In the genomic region with DNA sequence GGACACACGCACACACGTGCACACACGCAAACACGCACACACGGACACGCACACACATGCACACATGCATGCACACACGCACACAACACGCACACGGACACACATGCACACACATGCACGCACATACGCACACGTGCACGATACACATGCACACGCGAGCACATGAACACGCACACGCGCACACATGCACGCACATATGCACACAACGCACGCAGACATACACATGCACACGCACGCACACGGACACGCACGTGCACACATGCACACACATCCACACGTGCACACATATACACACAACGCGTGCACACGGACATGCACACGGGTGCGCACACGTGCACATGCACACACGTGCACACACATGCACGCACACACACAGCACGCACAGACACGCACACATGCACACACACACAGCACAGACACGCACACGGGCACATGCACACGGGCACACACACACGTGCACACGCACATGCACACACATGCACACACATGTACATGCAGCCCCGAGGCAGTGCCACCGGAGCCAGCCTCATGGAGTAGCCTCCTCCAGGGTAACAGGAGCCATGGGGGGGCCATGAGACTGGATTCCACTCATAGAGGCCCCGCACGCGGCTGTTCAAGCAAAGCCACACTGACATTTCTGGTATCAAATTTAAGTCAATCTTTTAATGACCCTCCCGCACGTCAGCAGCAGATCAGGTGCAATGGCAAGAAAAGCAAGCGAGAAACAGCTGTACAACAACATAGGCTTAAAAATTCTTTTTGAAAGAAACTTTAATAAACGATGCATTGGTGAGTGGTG, we compare ENCODE assay signal across 21 cellular contexts. TPM values are rescaled to one million over a fixed set of nuclear protein-coding genes. Genes with fewer than 3 reads are reported as not detected.
"Had no signal": no experiment of that assay in that cellular context is flagged by ENCODE, and none has a peak within 500 bp of the region (broad histone marks: within the 10 kb centered on the region; RNA-seq: fewer than 3 reads in every experiment).

No MANE protein-coding gene starts in this region.

- H3K27ac ChIP-seq: brain microvascular endothelial cell, esophagus squamous epithelium, tibial artery had no signal

- H3K36me3 ChIP-seq: brain microvascular endothelial cell, esophagus squamous epithelium, tibial artery had no signal

- ATAC-seq: left cardiac atrium; stimulated activated effector memory CD8-positive, alpha-beta T cell treated with anti-CD3 and anti-CD28 coated beads, Interleukin-12 subunit alpha, Interleukin-12 subunit beta, amount 100 ng/mL, for 72 hours had no signal

- H3K4me1 Mint-ChIP-seq: activated naive CD8-positive, alpha-beta T cell treated with anti-CD3 and anti-CD28 coated beads, Interleukin-2, amount 10 ng/mL, durations not matched to agents 7 days and 5 days; stimulated activated effector memory CD8-positive, alpha-beta T cell treated with anti-CD3 and anti-CD28 coated beads, Interleukin-12 subunit alpha, Interleukin-12 subunit beta, amount 100 ng/mL, for 72 hours had no signal

- H3K4me3 ChIP-seq: esophagus squamous epithelium, lung, tibial artery had no signal

- H3K36me3 Mint-ChIP-seq: naive B cell; stimulated activated effector memory CD8-positive, alpha-beta T cell treated with anti-CD3 and anti-CD28 coated beads, Interleukin-12 subunit alpha, Interleukin-12 subunit beta, amount 100 ng/mL, for 72 hours had no signal

- H3K27me3 Mint-ChIP-seq: activated CD4-positive, alpha-beta T cell treated with anti-CD3 and anti-CD28 coated beads, Interleukin-2, amount 10 ng/mL, durations not matched to agents 7 days and 5 days; activated naive CD8-positive, alpha-beta T cell treated with anti-CD3 and anti-CD28 coated beads, Interleukin-2, amount 10 ng/mL, durations not matched to agents 7 days and 5 days had no signal

- H3K27me3 ChIP-seq: brain microvascular endothelial cell, esophagus squamous epithelium, tibial artery had no signal

- FAIRE-seq: endothelial cell of umbilical vein had no signal

- H3K27ac Mint-ChIP-seq: activated CD4-positive, alpha-beta T cell treated with anti-CD3 and anti-CD28 coated beads, Interleukin-2, amount 10 ng/mL, durations not matched to agents 7 days and 5 days; activated naive CD8-positive, alpha-beta T cell treated with anti-CD3 and anti-CD28 coated beads, Interleukin-2, amount 10 ng/mL, durations not matched to agents 7 days and 5 days; naive B cell; stimulated activated effector memory CD8-positive, alpha-beta T cell treated with anti-CD3 and anti-CD28 coated beads, Interleukin-12 subunit alpha, Interleukin-12 subunit beta, amount 100 ng/mL, for 72 hours; T-helper 2 cell treated with Interferon-gamma antibody and Interleukin-4, amounts not matched to agents 5 μg/mL and 100 μg/mL, for 36 hours had no signal

- DNase-seq: activated CD4-positive, alpha-beta T cell treated with anti-CD3 and anti-CD28 coated beads, Interleukin-2, amount 10 ng/mL, durations not matched to agents 7 days and 5 days; activated CD4-positive, CD25-positive, alpha-beta regulatory T cell; activated naive CD4-positive, alpha-beta T cell; activated naive CD8-positive, alpha-beta T cell treated with anti-CD3 and anti-CD28 coated beads, Interleukin-2, amount 10 ng/mL, durations not matched to agents 7 days and 5 days; anterior cingulate cortex; brain microvascular endothelial cell; effector CD8-positive, alpha-beta T cell; esophagus squamous epithelium; head of caudate nucleus; left cardiac atrium; naive B cell; stimulated activated CD4-positive, alpha-beta T cell treated with anti-CD3 and anti-CD28 coated beads, Interleukin-12 subunit alpha, Interleukin-12 subunit beta, amount 100 ng/mL, for 4 hours; stimulated activated CD4-positive, alpha-beta T cell treated with anti-CD3 and anti-CD28 coated beads, Interleukin-2, amount 100 ng/mL, for 24 hours; SW 1271; tibial artery had no signal

- H3K9me3 ChIP-seq: esophagus squamous epithelium, tibial artery had no signal

- H3K4me3 Mint-ChIP-seq: activated CD4-positive, alpha-beta T cell treated with anti-CD3 and anti-CD28 coated beads, Interleukin-2, amount 10 ng/mL, durations not matched to agents 7 days and 5 days; activated naive CD8-positive, alpha-beta T cell treated with anti-CD3 and anti-CD28 coated beads, Interleukin-2, amount 10 ng/mL, durations not matched to agents 7 days and 5 days; naive B cell; stimulated activated effector memory CD8-positive, alpha-beta T cell treated with anti-CD3 and anti-CD28 coated beads, Interleukin-12 subunit alpha, Interleukin-12 subunit beta, amount 100 ng/mL, for 72 hours; T-helper 2 cell treated with Interferon-gamma antibody and Interleukin-4, amounts not matched to agents 5 μg/mL and 100 μg/mL, for 36 hours had no signal

RNA-seq across cellular contexts. Expression of a gene that starts 17.2 kb away (rescaled TPM):
- total RNA-seq: activated CD8-positive, alpha-beta memory T cell treated with anti-CD3 and anti-CD28 coated beads for 36 hours had no signal

RNA-seq across cellular contexts. Expression of a gene that starts 26.4 kb away (rescaled TPM):
- total RNA-seq: fibroblast of villous mesenchyme had no signal
